In genomic region chr20:41387433-41387832, GRCh38 we compare ENCODE assay signal across 13 cellular contexts.
A peak's percentile ranks its signal among the peaks of the same experiment; 100 is the strongest.
DNase-seq lines count a peak whose midpoint lies in the region; TF ChIP-seq lines count a peak whose summit lies in the region.
"Had no signal": no experiment of that assay in that cellular context is flagged by ENCODE, and none has a peak within 500 bp of the region (broad histone marks: within the 10 kb centered on the region; RNA-seq: fewer than 3 reads in every experiment).

No MANE protein-coding gene starts in this region.

- peak; percentile 3 for TF ChIP-seq CTCF in fibroblast of pulmonary artery (IDR thresholded peaks at IDR 0.05; ENCODE audit: low read length, missing control alignments)
- no peak for TF ChIP-seq CTCF in nephron (IDR thresholded peaks at IDR 0.05; ENCODE audit: unreplicated experiment in 3 of 3)

- H3K4me3 ChIP-seq in fibroblast of pulmonary artery (replicated peaks; ENCODE audit: low read depth, low read length): no peak overlapping the region
- H3K4me3 ChIP-seq: dorsolateral prefrontal cortex, suprapubic skin had no signal

- peak overlapping the region; percentile 22 to 80 (median 78) for H3K27ac Mint-ChIP-seq in nephron
- H3K27ac Mint-ChIP-seq: activated CD8-positive, alpha-beta memory T cell treated with anti-CD3 and anti-CD28 coated beads, Interleukin-2, amount 10 ng/mL, durations not matched to agents 7 days and 5 days had no signal

- peaks cover 58% of the 10 kb centered on the region for H3K4me1 Mint-ChIP-seq in nephron
- H3K4me1 Mint-ChIP-seq: activated CD8-positive, alpha-beta memory T cell treated with anti-CD3 and anti-CD28 coated beads, Interleukin-2, amount 10 ng/mL, durations not matched to agents 7 days and 5 days had no signal

- H3K9me3 Mint-ChIP-seq in nephron: no peaks in the 10 kb centered on the region

- DNase-seq in EH (ENCODE audit: low read depth) (peak; percentile 34), NCI-H69 (lab: John Stamatoyannopoulos, UW) (peak; percentile 36), fibroblast of pulmonary artery (ENCODE audit: low read depth) (no peak)
- DNase-seq in activated T-cell treated with anti-CD3 and anti-CD28 coated beads, Interleukin-2, amount 50 U/mL, for 1 hour: no peak
- no peak for DNase-seq in stimulated activated CD4-positive, alpha-beta T cell treated with anti-CD3 and anti-CD28 coated beads, Interleukin-15, amount 100 ng/mL, for 24 hours
- no peak for DNase-seq in stimulated activated CD4-positive, alpha-beta T cell treated with anti-CD3 and anti-CD28 coated beads, Interleukin-2, amount 100 ng/mL, for 48 hours
- DNase-seq: activated CD8-positive, alpha-beta memory T cell treated with anti-CD3 and anti-CD28 coated beads, Interleukin-2, amount 10 ng/mL, durations not matched to agents 7 days and 5 days; EL; NCI-H2081 treated with DMSO at 0.1 percent for 48 hours; occipital lobe had no signal

- no peaks in the 10 kb centered on the region for H3K27me3 Mint-ChIP-seq in nephron (ENCODE audit: low read depth)

- no peaks in the 10 kb centered on the region for H3K36me3 Mint-ChIP-seq in nephron (ENCODE audit: low read depth)
- H3K36me3 Mint-ChIP-seq: activated CD8-positive, alpha-beta memory T cell treated with anti-CD3 and anti-CD28 coated beads, Interleukin-2, amount 10 ng/mL, durations not matched to agents 7 days and 5 days had no signal

- H3K4me3 Mint-ChIP-seq in nephron: no peak overlapping the region
- H3K4me3 Mint-ChIP-seq: activated CD8-positive, alpha-beta memory T cell treated with anti-CD3 and anti-CD28 coated beads, Interleukin-2, amount 10 ng/mL, durations not matched to agents 7 days and 5 days had no signal

Comparison
In these comparisons a context has a peak if more than half of its experiments do, and no peak if none do; other contexts are left out.
1. DNase-seq: peak in EH (single experiment) and NCI-H69 (single experiment); none in fibroblast of pulmonary artery (single experiment), activated T-cell treated with anti-CD3 and anti-CD28 coated beads, Interleukin-2, amount 50 U/mL, for 1 hour (single experiment), stimulated activated CD4-positive, alpha-beta T cell treated with anti-CD3 and anti-CD28 coated beads, Interleukin-15, amount 100 ng/mL, for 24 hours (single experiment) and stimulated activated CD4-positive, alpha-beta T cell treated with anti-CD3 and anti-CD28 coated beads, Interleukin-2, amount 100 ng/mL, for 48 hours (0 of 2).